Comparison of ENCODE assay signal across 23 cellular contexts in genomic region chr2:218060122-218060521, GRCh38. TPM values are rescaled to one million over a fixed set of nuclear protein-coding genes. Genes with fewer than 3 reads are reported as not detected.
DNase-seq lines count a peak whose midpoint lies in the region; ATAC-seq, FAIRE-seq and TF ChIP-seq lines count a peak whose summit lies in the region.
"Had no signal": no experiment of that assay in that cellular context is flagged by ENCODE, and none has a peak within 500 bp of the region (broad histone marks: within the 10 kb centered on the region; RNA-seq: fewer than 3 reads in every experiment).

No MANE protein-coding gene starts in this region.

- TF ChIP-seq CTCF in upper lobe of right lung (IDR thresholded peaks at IDR 0.05) (no peak), OCI-LY7 (conservative IDR thresholded peaks at IDR 0.05; ENCODE audit: low read length) (no peak)

- FAIRE-seq in GM12891 (lab: Jason Lieb, UNC): peak; percentile 9
- FAIRE-seq: G401.6, GM19239, H54 had no signal

- TF ChIP-seq POLR2A in GM12891 (IDR thresholded peaks at IDR 0.05; ENCODE audit: low read depth, low read length): no peak

- H3K27me3 Mint-ChIP-seq in dendritic cell treated with granulocyte-macrophage colony-stimulating factor and Interleukin-4, amounts not matched to agents 40 ng/mL and 50 ng/mL, for 4 days: no peaks in the 10 kb centered on the region

- H3K27me3 ChIP-seq in upper lobe of right lung: peaks cover 2% of the 10 kb centered on the region

- ATAC-seq in upper lobe of right lung (peak; percentile 35), GM21529 (IDR thresholded peaks at IDR 0.05; ENCODE audit: unreplicated experiment) (no peak)
- ATAC-seq: A549; CD8-positive, alpha-beta T cell; GM23338 had no signal

- H3K4me1 Mint-ChIP-seq in dendritic cell treated with granulocyte-macrophage colony-stimulating factor and Interleukin-4, amounts not matched to agents 40 ng/mL and 50 ng/mL, for 4 days (ENCODE audit: low read depth): peaks cover 65% of the 10 kb centered on the region
- H3K4me1 Mint-ChIP-seq: CD4-positive, CD25-positive, alpha-beta regulatory T cell had no signal

- POLR2A ChIA-PET in OCI-LY7 (lab: Charles Lee): no interaction called here

- no peaks in the 10 kb centered on the region for H3K9me3 Mint-ChIP-seq in dendritic cell treated with granulocyte-macrophage colony-stimulating factor and Interleukin-4, amounts not matched to agents 40 ng/mL and 50 ng/mL, for 4 days
- H3K9me3 Mint-ChIP-seq: CD4-positive, CD25-positive, alpha-beta regulatory T cell; CD8-positive, alpha-beta T cell; GM23338; HFFc6 had no signal

- CTCF ChIA-PET in OCI-LY7 (lab: Charles Lee; ENCODE audit: unreplicated experiment): interaction anchor here (0.6 kb wide), 1 partner anchor 38 kb away, joined by 3 read pairs; no protein-coding TSS in a partner anchor

- H3K4me3 ChIP-seq in upper lobe of right lung (no peak overlapping the region), OCI-LY7 (ENCODE audit: low read depth, low read length, poor library complexity, severe bottlenecking) (no peak overlapping the region)
- H3K4me3 ChIP-seq: A549, GM23338, HAP-1 had no signal

- H2AFZ ChIP-seq in OCI-LY7 (ENCODE audit: low read length): no peak overlapping the region
- H2AFZ ChIP-seq: GM23338 had no signal

- H3K79me2 ChIP-seq in OCI-LY7 (ENCODE audit: insufficient read depth, low read depth, low read length): no peaks in the 10 kb centered on the region

- H3K27ac ChIP-seq in upper lobe of right lung (no peak overlapping the region), OCI-LY7 (ENCODE audit: low read depth, low read length, poor library complexity, severe bottlenecking) (no peak overlapping the region)
- H3K27ac ChIP-seq: A549 had no signal

- peak overlapping the region; percentile 93 for H3K27ac Mint-ChIP-seq in dendritic cell treated with granulocyte-macrophage colony-stimulating factor and Interleukin-4, amounts not matched to agents 40 ng/mL and 50 ng/mL, for 4 days
- H3K27ac Mint-ChIP-seq: CD4-positive, CD25-positive, alpha-beta regulatory T cell; CD8-positive, alpha-beta T cell; GM23338; HFFc6 had no signal

- peak; percentile 0 for DNase-seq in AG20443 (ENCODE audit: low spot score)
- no peak for DNase-seq in GM12891 (ENCODE audit: insufficient read length, low spot score)
- DNase-seq in upper lobe of right lung: no peak
- no peak for DNase-seq in SKM-1 (lab: John Stamatoyannopoulos, UW; ENCODE audit: unreplicated experiment)
- DNase-seq in OCI-LY7 (ENCODE audit: low spot score): no peak
- DNase-seq: 8988T; ACHN; C1 segment of cervical spinal cord; Caco-2; CD4-positive, CD25-positive, alpha-beta regulatory T cell; CD8-positive, alpha-beta T cell; DMS153; DND-41; HFFc6 had no signal

- intact Hi-C loops in dendritic cell treated with granulocyte-macrophage colony-stimulating factor and Interleukin-4, amounts not matched to agents 40 ng/mL and 50 ng/mL, for 4 days (cut with micrococcal nuclease): no loop called here
- intact Hi-C loops in upper lobe of right lung (cut with DNase I) (no loop called here), OCI-LY7 (cut with micrococcal nuclease; ENCODE audit: unreplicated experiment) (no loop called here)

- H3K4me1 ChIP-seq in upper lobe of right lung: no peaks in the 10 kb centered on the region
- no peaks in the 10 kb centered on the region for H3K4me1 ChIP-seq in OCI-LY7 (ENCODE audit: insufficient read depth, low read length, poor library complexity, severe bottlenecking)
- H3K4me1 ChIP-seq: A549, Caco-2, HAP-1 had no signal

- H3K9me2 ChIP-seq in OCI-LY7 (ENCODE audit: insufficient read depth, low read length): no peaks in the 10 kb centered on the region

- H3K36me3 ChIP-seq in upper lobe of right lung (no peaks in the 10 kb centered on the region), OCI-LY7 (ENCODE audit: insufficient read depth, low read length) (no peaks in the 10 kb centered on the region)
- H3K36me3 ChIP-seq: HAP-1 had no signal

- peaks cover 70% of the 10 kb centered on the region for H3K36me3 Mint-ChIP-seq in dendritic cell treated with granulocyte-macrophage colony-stimulating factor and Interleukin-4, amounts not matched to agents 40 ng/mL and 50 ng/mL, for 4 days (ENCODE audit: low read depth)
- H3K36me3 Mint-ChIP-seq: CD8-positive, alpha-beta T cell had no signal

- H3K9me3 ChIP-seq in upper lobe of right lung (no peaks in the 10 kb centered on the region), OCI-LY7 (ENCODE audit: low read length) (no peaks in the 10 kb centered on the region)
- H3K9me3 ChIP-seq: A549, Caco-2, HAP-1 had no signal

- BruUV-seq in OCI-LY7 (replicated peaks; lab: Mats Ljungman, UMichigan): no TSS peak

- H4K20me1 ChIP-seq in OCI-LY7 (ENCODE audit: insufficient read depth, low read length): no peaks in the 10 kb centered on the region

- no peak overlapping the region for H3K4me2 ChIP-seq in OCI-LY7 (ENCODE audit: low read length)
- H3K4me2 ChIP-seq: A549, GM23338 had no signal

- H3K4me3 Mint-ChIP-seq in dendritic cell treated with granulocyte-macrophage colony-stimulating factor and Interleukin-4, amounts not matched to agents 40 ng/mL and 50 ng/mL, for 4 days: peak overlapping the region; percentile 10
- H3K4me3 Mint-ChIP-seq: CD8-positive, alpha-beta T cell; GM23338; HFFc6 had no signal

TF ChIP-seq in GM12891, 5 proteins besides CTCF, POLR2A, EP300 and RAD21:
- TF ChIP-seq TAF1 (IDR thresholded peaks at IDR 0.05; ENCODE audit: low read depth, low read length) (no peak), PAX5 (IDR thresholded peaks at IDR 0.05; ENCODE audit: insufficient read depth, low read length, severe bottlenecking) (no peak), POU2F2 (IDR thresholded peaks at IDR 0.05; ENCODE audit: low read depth, low read length) (no peak), POLR2AphosphoS5 (IDR thresholded peaks at IDR 0.05; ENCODE audit: low read depth, low read length) (no peak), SPI1 (IDR thresholded peaks at IDR 0.05; ENCODE audit: low read depth, low read length) (no peak)

RNA-seq across cellular contexts. Expression of gene RUFY4, which starts 8.9 kb away (rescaled TPM):
- polyA plus RNA-seq in GM12891 (2012; ENCODE audit: low read depth, missing spikeins): 6.0 TPM
- total RNA-seq in upper lobe of right lung: not detected
- not detected in 2 replicates for total RNA-seq in OCI-LY7 (2014; rRNA removed; shearing (Covaris generic))
- total RNA-seq in OCI-LY7 (2022): not detected in 2 replicates
- total RNA-seq: Caco-2, GM23338, HFFc6 had no signal
- polyA plus RNA-seq: BJ had no signal

RNA-seq across cellular contexts. Expression of gene TNS1, which starts 57.3 kb away (rescaled TPM):
- polyA plus RNA-seq in GM12891 (2012; ENCODE audit: low read depth, missing spikeins): 1.7 TPM
- total RNA-seq in upper lobe of right lung: 669 TPM
- total RNA-seq in OCI-LY7 (2014; rRNA removed; shearing (Covaris generic)): not detected in 2 replicates
- total RNA-seq in OCI-LY7 (2022): not detected in 2 replicates
- total RNA-seq: CD8-positive, alpha-beta T cell had no signal
- polyA plus RNA-seq: CD4-positive, CD25-positive, alpha-beta regulatory T cell had no signal

Comparison
In these comparisons a context has a peak if more than half of its experiments do, and no peak if none do; other contexts are left out.
1. RNA of gene TNS1, which starts 57.3 kb away (total RNA-seq): 669 TPM in upper lobe of right lung (single experiment); not detected in OCI-LY7; every median in the first group is over 100 times any median in the second.